11 cellular contexts compared by ENCODE assay signal in genomic region chr6:139763468-139764214, GRCh38.
DNase-seq lines count a peak whose midpoint lies in the region; ATAC-seq and TF ChIP-seq lines count a peak whose summit lies in the region.
"Had no signal": no experiment of that assay in that cellular context is flagged by ENCODE, and none has a peak within 500 bp of the region (broad histone marks: within the 10 kb centered on the region; RNA-seq: fewer than 3 reads in every experiment).

No MANE protein-coding gene starts in this region.

- BruUV-seq in PC-9 (replicated peaks; lab: Mats Ljungman, UMichigan) = no TSS peak

- H2AFZ ChIP-seq in PC-9 = no peak overlapping the region

- no peak for TF ChIP-seq POLR2A in sigmoid colon (IDR thresholded peaks at IDR 0.05)

- no peak for TF ChIP-seq EP300 in sigmoid colon (IDR thresholded peaks at IDR 0.05)

- H3K79me2 ChIP-seq in PC-9 (ENCODE audit: low read depth) = no peaks in the 10 kb centered on the region

- no peaks in the 10 kb centered on the region for H3K36me3 Mint-ChIP-seq in dendritic cell treated with granulocyte-macrophage colony-stimulating factor and Interleukin-4, amounts not matched to agents 40 ng/mL and 50 ng/mL, for 4 days (ENCODE audit: low read depth)
- H3K36me3 Mint-ChIP-seq: activated naive CD4-positive, alpha-beta T cell treated with anti-CD3 and anti-CD28 coated beads, Interleukin-2, amount 50 U/mL, for 72 hours had no signal

- H3K27ac ChIP-seq in PC-9 = peak overlapping the region; percentile 80
- H3K27ac ChIP-seq in sigmoid colon = peak overlapping the region; percentile 71 to 89 (median 84)

- DNase-seq in EH (ENCODE audit: low read depth) = peak; percentile 78
- no peak for DNase-seq in PC-9
- no peak for DNase-seq in sigmoid colon
- DNase-seq in activated CD8-positive, alpha-beta memory T cell treated with anti-CD3 and anti-CD28 coated beads, Interleukin-2, amount 50 U/mL, for 48 hours = no peak
- DNase-seq: DMS79 treated with DMSO at 0.1 percent for 48 hours, NCI-H1436 treated with DMSO at 0.1 percent for 48 hours had no signal

- WGBS in sigmoid colon, 2 donors = 65 to 77% methylated on average over 4 of the region's 4 CpGs

- H3K4me2 ChIP-seq in PC-9 = peak overlapping the region; percentile 48

- ATAC-seq in GM21825 (IDR thresholded peaks at IDR 0.05; ENCODE audit: unreplicated experiment) (no peak), HG03280 (IDR thresholded peaks at IDR 0.05; ENCODE audit: unreplicated experiment) (no peak), HG03354 (IDR thresholded peaks at IDR 0.05; ENCODE audit: poor library complexity, severe bottlenecking, unreplicated experiment) (no peak)

- no peaks in the 10 kb centered on the region for H4K20me1 ChIP-seq in PC-9 (ENCODE audit: insufficient read depth)

- TF ChIP-seq CTCF in PC-9 (conservative IDR thresholded peaks at IDR 0.05) (no peak), sigmoid colon (IDR thresholded peaks at IDR 0.05) (no peak)

- CTCF ChIA-PET in PC-9 (lab: Charles Lee) = no interaction called here

- H3K27me3 ChIP-seq in PC-9 (ENCODE audit: insufficient read depth, low read depth) (no peaks in the 10 kb centered on the region), sigmoid colon (no peaks in the 10 kb centered on the region)

- H3K27me3 Mint-ChIP-seq in dendritic cell treated with granulocyte-macrophage colony-stimulating factor and Interleukin-4, amounts not matched to agents 40 ng/mL and 50 ng/mL, for 4 days = no peaks in the 10 kb centered on the region

- POLR2A ChIA-PET in PC-9 (lab: Charles Lee; ENCODE audit: unreplicated experiment) = no interaction called here

- no peak overlapping the region for H3K4me3 ChIP-seq in PC-9
- no peak overlapping the region for H3K4me3 ChIP-seq in sigmoid colon

- H3K36me3 ChIP-seq in PC-9 (ENCODE audit: low read depth) = no peaks in the 10 kb centered on the region
- H3K36me3 ChIP-seq in sigmoid colon = no peaks in the 10 kb centered on the region

- no peak overlapping the region for H3K4me3 Mint-ChIP-seq in dendritic cell treated with granulocyte-macrophage colony-stimulating factor and Interleukin-4, amounts not matched to agents 40 ng/mL and 50 ng/mL, for 4 days

- H3F3A ChIP-seq in PC-9 (ENCODE audit: insufficient read depth, low read depth) = peaks cover 41% of the 10 kb centered on the region

- H3K9me2 ChIP-seq in PC-9 (ENCODE audit: insufficient read depth) = no peaks in the 10 kb centered on the region

- peak overlapping the region; percentile 94 for H3K27ac Mint-ChIP-seq in dendritic cell treated with granulocyte-macrophage colony-stimulating factor and Interleukin-4, amounts not matched to agents 40 ng/mL and 50 ng/mL, for 4 days
- H3K27ac Mint-ChIP-seq: activated naive CD4-positive, alpha-beta T cell treated with anti-CD3 and anti-CD28 coated beads, Interleukin-2, amount 50 U/mL, for 72 hours had no signal

- H3K4me1 Mint-ChIP-seq in dendritic cell treated with granulocyte-macrophage colony-stimulating factor and Interleukin-4, amounts not matched to agents 40 ng/mL and 50 ng/mL, for 4 days (ENCODE audit: low read depth) = peaks cover 30% of the 10 kb centered on the region

- H3K9me3 Mint-ChIP-seq in dendritic cell treated with granulocyte-macrophage colony-stimulating factor and Interleukin-4, amounts not matched to agents 40 ng/mL and 50 ng/mL, for 4 days = no peaks in the 10 kb centered on the region
- H3K9me3 Mint-ChIP-seq: activated naive CD4-positive, alpha-beta T cell treated with anti-CD3 and anti-CD28 coated beads, Interleukin-2, amount 50 U/mL, for 72 hours had no signal

- peaks cover 59% of the 10 kb centered on the region for H3K4me1 ChIP-seq in PC-9 (replicated peaks; ENCODE audit: insufficient read depth)
- peaks cover 0 to 31% (median 24%) of the 10 kb centered on the region in 4 donors for H3K4me1 ChIP-seq in sigmoid colon

- intact Hi-C loops in PC-9 (cut with micrococcal nuclease; ENCODE audit: unreplicated experiment) = loop anchor here (1.0 to 2.0 kb wide), 4 partner anchors 55 to 388 kb away; no protein-coding TSS in a partner anchor
- intact Hi-C loops in dendritic cell treated with granulocyte-macrophage colony-stimulating factor and Interleukin-4, amounts not matched to agents 40 ng/mL and 50 ng/mL, for 4 days (cut with micrococcal nuclease) = loop anchor here (5.0 kb wide), 2 partner anchors 84 to 119 kb away; no protein-coding TSS in a partner anchor
- intact Hi-C loops in sigmoid colon (cut with DNase I) = loop anchor here (2.0 to 10.0 kb wide), 3 partner anchors 171 to 386 kb away; no protein-coding TSS in a partner anchor

- H3K9me3 ChIP-seq in PC-9 (ENCODE audit: insufficient read depth, low read depth) = peaks cover 3% of the 10 kb centered on the region; the same call in 1 of the 2 replicates
- no peaks in the 10 kb centered on the region for H3K9me3 ChIP-seq in sigmoid colon
